In the genomic region with DNA sequence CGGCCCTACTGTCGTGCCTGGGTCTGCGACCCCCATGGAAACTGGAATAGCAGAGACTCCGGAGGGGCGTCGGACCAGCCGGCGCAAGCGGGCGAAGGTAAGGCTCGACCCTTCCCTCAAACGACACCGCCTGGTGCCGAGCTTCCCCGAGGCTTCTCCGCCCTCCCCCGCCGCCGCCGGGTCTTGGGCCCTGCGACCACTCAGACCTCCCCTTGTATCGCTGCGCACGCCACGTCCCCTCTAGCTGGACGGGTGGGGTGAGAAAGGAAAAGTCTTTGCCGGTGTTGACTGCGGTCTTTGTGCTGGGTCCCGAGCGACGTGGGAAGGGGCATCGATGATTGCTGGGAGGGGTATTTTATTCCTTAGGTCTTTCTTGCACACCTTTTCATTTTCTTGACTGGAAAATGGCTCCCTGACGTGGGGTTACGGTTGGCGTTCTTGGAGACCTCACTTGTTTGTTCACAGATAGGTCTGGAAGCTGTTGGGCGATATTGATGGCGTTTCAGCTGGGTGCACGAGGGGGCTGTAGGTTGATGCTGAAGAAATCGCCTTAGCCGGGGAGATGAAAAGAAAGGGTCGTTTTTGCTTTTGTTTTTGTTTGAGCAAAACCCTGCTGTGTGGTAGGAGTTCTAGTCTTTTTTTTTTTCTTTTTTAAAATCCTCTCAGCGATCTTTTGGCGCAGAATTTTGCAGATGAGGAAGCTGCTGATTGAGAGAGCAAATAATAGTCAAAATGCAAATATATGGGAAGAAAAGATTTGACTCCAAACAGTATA, we compare ENCODE assay signal across 1 cellular context.
TF ChIP-seq lines count a peak whose summit lies in the region.

No MANE protein-coding gene starts in this region.

TF ChIP-seq in K562, 482 proteins besides CTCF, POLR2A, EP300 and RAD21 (continued from another document and continues in another):
- no peak for TF ChIP-seq BRCA1 (IDR thresholded peaks at IDR 0.05)
- TF ChIP-seq BRCA1 (CRISPR knock-in tag; IDR thresholded peaks at IDR 0.05): 0 out of 2 replicates have a peak, but pooled peaks have one; percentile 18
- TF ChIP-seq ZNF445 (CRISPR knock-in tag; IDR thresholded peaks at IDR 0.05; ENCODE audit: low read depth): no peak
- TF ChIP-seq, protein P1, sequence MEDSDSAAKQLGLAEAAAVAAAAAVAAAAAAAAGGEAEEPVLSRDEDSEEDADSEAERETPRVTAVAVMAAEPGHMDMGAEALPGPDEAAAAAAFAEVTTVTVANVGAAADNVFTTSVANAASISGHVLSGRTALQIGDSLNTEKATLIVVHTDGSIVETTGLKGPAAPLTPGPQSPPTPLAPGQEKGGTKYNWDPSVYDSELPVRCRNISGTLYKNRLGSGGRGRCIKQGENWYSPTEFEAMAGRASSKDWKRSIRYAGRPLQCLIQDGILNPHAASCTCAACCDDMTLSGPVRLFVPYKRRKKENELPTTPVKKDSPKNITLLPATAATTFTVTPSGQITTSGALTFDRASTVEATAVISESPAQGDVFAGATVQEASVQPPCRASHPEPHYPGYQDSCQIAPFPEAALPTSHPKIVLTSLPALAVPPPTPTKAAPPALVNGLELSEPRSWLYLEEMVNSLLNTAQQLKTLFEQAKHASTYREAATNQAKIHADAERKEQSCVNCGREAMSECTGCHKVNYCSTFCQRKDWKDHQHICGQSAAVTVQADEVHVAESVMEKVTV (CRISPR knock-in tag; IDR thresholded peaks at IDR 0.05): no peak
- no peak for TF ChIP-seq ZNF408 (CRISPR knock-in tag; IDR thresholded peaks at IDR 0.05; ENCODE audit: low read depth)
- TF ChIP-seq THRAP3 (IDR thresholded peaks at IDR 0.05; ENCODE audit: borderline replicate concordance): no peak
- no peak for TF ChIP-seq STAT5A (IDR thresholded peaks at IDR 0.05; ENCODE audit: borderline replicate concordance, low read length)
- TF ChIP-seq PPARD (CRISPR knock-in tag; IDR thresholded peaks at IDR 0.05): no peak
- peak; percentile 40; the same call in 1 of the 2 replicates for TF ChIP-seq NCOA1 (IDR thresholded peaks at IDR 0.05; ENCODE audit: low read depth)
- TF ChIP-seq, protein P2, sequence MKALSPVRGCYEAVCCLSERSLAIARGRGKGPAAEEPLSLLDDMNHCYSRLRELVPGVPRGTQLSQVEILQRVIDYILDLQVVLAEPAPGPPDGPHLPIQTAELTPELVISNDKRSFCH (CRISPR knock-in tag; IDR thresholded peaks at IDR 0.05): no peak
- TF ChIP-seq, protein P2 (tag; IDR thresholded peaks at IDR 0.05): no peak
- TF ChIP-seq, protein P3, sequence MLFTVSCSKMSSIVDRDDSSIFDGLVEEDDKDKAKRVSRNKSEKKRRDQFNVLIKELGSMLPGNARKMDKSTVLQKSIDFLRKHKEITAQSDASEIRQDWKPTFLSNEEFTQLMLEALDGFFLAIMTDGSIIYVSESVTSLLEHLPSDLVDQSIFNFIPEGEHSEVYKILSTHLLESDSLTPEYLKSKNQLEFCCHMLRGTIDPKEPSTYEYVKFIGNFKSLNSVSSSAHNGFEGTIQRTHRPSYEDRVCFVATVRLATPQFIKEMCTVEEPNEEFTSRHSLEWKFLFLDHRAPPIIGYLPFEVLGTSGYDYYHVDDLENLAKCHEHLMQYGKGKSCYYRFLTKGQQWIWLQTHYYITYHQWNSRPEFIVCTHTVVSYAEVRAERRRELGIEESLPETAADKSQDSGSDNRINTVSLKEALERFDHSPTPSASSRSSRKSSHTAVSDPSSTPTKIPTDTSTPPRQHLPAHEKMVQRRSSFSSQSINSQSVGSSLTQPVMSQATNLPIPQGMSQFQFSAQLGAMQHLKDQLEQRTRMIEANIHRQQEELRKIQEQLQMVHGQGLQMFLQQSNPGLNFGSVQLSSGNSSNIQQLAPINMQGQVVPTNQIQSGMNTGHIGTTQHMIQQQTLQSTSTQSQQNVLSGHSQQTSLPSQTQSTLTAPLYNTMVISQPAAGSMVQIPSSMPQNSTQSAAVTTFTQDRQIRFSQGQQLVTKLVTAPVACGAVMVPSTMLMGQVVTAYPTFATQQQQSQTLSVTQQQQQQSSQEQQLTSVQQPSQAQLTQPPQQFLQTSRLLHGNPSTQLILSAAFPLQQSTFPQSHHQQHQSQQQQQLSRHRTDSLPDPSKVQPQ (CRISPR knock-in tag; IDR thresholded peaks at IDR 0.05; ENCODE audit: borderline replicate concordance): no peak
- no peak for TF ChIP-seq MEF2D (tag; conservative IDR thresholded peaks at IDR 0.05; ENCODE audit: low read depth)
- no peak for TF ChIP-seq KHSRP (IDR thresholded peaks at IDR 0.05)
- TF ChIP-seq, protein P4, sequence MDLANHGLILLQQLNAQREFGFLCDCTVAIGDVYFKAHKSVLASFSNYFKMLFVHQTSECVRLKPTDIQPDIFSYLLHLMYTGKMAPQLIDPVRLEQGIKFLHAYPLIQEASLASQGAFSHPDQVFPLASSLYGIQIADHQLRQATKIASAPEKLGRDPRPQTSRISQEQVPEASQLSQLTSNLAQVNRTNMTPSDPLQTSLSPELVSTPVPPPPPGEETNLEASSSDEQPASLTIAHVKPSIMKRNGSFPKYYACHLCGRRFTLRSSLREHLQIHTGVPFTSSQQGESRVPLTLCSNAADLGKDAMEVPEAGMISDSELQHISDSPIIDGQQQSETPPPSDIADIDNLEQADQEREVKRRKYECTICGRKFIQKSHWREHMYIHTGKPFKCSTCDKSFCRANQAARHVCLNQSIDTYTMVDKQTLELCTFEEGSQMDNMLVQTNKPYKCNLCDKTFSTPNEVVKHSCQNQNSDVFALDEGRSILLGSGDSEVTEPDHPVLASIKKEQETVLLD (IDR thresholded peaks at IDR 0.05): peak; percentile 25; the same call in 1 of the 2 replicates
- no peak for TF ChIP-seq RBFOX2 (IDR thresholded peaks at IDR 0.05; ENCODE audit: low read depth, low read length)
- TF ChIP-seq IFI16 (CRISPR knock-in tag; IDR thresholded peaks at IDR 0.05): no peak
- TF ChIP-seq, protein P5, sequence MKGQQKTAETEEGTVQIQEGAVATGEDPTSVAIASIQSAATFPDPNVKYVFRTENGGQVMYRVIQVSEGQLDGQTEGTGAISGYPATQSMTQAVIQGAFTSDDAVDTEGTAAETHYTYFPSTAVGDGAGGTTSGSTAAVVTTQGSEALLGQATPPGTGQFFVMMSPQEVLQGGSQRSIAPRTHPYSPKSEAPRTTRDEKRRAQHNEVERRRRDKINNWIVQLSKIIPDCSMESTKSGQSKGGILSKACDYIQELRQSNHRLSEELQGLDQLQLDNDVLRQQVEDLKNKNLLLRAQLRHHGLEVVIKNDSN (CRISPR knock-in tag; IDR thresholded peaks at IDR 0.05): peak; percentile 21; the same call in 1 of the 2 replicates
- TF ChIP-seq NR2F6 (CRISPR knock-in tag; IDR thresholded peaks at IDR 0.05): no peak
- TF ChIP-seq, protein P6, sequence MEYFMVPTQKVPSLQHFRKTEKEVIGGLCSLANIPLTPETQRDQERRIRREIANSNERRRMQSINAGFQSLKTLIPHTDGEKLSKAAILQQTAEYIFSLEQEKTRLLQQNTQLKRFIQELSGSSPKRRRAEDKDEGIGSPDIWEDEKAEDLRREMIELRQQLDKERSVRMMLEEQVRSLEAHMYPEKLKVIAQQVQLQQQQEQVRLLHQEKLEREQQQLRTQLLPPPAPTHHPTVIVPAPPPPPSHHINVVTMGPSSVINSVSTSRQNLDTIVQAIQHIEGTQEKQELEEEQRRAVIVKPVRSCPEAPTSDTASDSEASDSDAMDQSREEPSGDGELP (CRISPR knock-in tag; IDR thresholded peaks at IDR 0.05; ENCODE audit: borderline replicate concordance): 0 out of 2 replicates have a peak, but pooled peaks have one; percentile 17
- TF ChIP-seq, protein P7, sequence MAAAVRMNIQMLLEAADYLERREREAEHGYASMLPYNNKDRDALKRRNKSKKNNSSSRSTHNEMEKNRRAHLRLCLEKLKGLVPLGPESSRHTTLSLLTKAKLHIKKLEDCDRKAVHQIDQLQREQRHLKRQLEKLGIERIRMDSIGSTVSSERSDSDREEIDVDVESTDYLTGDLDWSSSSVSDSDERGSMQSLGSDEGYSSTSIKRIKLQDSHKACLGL (CRISPR knock-in tag; IDR thresholded peaks at IDR 0.05; ENCODE audit: borderline replicate concordance, poor library complexity, severe bottlenecking): no peak
- no peak for TF ChIP-seq NR4A1 (CRISPR knock-in tag; IDR thresholded peaks at IDR 0.05)
- no peak; the same call in 1 of the 2 replicates for TF ChIP-seq NR4A1 (tag; IDR thresholded peaks at IDR 0.05)
- TF ChIP-seq ZNF764 (CRISPR knock-in tag; IDR thresholded peaks at IDR 0.05; ENCODE audit: low read depth): no peak
- TF ChIP-seq ESRRA (IDR thresholded peaks at IDR 0.05; ENCODE audit: borderline replicate concordance, low read depth): no peak
- TF ChIP-seq, protein P8, sequence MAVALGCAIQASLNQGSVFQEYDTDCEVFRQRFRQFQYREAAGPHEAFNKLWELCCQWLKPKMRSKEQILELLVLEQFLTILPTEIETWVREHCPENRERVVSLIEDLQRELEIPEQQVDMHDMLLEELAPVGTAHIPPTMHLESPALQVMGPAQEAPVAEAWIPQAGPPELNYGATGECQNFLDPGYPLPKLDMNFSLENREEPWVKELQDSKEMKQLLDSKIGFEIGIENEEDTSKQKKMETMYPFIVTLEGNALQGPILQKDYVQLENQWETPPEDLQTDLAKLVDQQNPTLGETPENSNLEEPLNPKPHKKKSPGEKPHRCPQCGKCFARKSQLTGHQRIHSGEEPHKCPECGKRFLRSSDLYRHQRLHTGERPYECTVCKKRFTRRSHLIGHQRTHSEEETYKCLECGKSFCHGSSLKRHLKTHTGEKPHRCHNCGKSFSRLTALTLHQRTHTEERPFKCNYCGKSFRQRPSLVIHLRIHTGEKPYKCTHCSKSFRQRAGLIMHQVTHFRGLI (CRISPR knock-in tag; IDR thresholded peaks at IDR 0.05): no peak
- peak; percentile 31; the same call in 1 of the 2 replicates for TF ChIP-seq NCOA6 (IDR thresholded peaks at IDR 0.05)
- no peak for TF ChIP-seq SNIP1 (IDR thresholded peaks at IDR 0.05; ENCODE audit: low read depth)
- TF ChIP-seq LCOR (CRISPR knock-in tag; IDR thresholded peaks at IDR 0.05): 0 out of 2 replicates have a peak, but pooled peaks have one; percentile 57
- TF ChIP-seq, protein P9, sequence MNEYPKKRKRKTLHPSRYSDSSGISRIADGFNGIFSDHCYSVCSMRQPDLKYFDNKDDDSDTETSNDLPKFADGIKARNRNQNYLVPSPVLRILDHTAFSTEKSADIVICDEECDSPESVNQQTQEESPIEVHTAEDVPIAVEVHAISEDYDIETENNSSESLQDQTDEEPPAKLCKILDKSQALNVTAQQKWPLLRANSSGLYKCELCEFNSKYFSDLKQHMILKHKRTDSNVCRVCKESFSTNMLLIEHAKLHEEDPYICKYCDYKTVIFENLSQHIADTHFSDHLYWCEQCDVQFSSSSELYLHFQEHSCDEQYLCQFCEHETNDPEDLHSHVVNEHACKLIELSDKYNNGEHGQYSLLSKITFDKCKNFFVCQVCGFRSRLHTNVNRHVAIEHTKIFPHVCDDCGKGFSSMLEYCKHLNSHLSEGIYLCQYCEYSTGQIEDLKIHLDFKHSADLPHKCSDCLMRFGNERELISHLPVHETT (CRISPR knock-in tag; conservative IDR thresholded peaks at IDR 0.05 in 1 of 2, IDR thresholded peaks at IDR 0.05 in 1 of 2): no peak
- TF ChIP-seq ZNF133 (CRISPR knock-in tag; IDR thresholded peaks at IDR 0.05): no peak
- TF ChIP-seq BACH1 (tag; IDR thresholded peaks at IDR 0.05): no peak
- TF ChIP-seq ZNF224 (CRISPR knock-in tag; IDR thresholded peaks at IDR 0.05): no peak
- no peak for TF ChIP-seq ZNF79 (CRISPR knock-in tag; IDR thresholded peaks at IDR 0.05; ENCODE audit: low read depth)
- TF ChIP-seq, protein P10, sequence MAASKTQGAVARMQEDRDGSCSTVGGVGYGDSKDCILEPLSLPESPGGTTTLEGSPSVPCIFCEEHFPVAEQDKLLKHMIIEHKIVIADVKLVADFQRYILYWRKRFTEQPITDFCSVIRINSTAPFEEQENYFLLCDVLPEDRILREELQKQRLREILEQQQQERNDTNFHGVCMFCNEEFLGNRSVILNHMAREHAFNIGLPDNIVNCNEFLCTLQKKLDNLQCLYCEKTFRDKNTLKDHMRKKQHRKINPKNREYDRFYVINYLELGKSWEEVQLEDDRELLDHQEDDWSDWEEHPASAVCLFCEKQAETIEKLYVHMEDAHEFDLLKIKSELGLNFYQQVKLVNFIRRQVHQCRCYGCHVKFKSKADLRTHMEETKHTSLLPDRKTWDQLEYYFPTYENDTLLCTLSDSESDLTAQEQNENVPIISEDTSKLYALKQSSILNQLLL (CRISPR knock-in tag; IDR thresholded peaks at IDR 0.05; ENCODE audit: borderline replicate concordance): peak; percentile 10; the same call in 1 of the 2 replicates
- TF ChIP-seq, protein P11, sequence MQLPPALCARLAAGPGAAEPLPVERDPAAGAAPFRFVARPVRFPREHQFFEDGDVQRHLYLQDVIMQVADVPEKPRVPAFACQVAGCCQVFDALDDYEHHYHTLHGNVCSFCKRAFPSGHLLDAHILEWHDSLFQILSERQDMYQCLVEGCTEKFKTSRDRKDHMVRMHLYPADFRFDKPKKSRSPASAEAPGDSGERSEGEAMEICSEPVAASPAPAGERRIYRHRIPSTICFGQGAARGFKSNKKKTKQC (CRISPR knock-in tag; IDR thresholded peaks at IDR 0.05): no peak
- TF ChIP-seq POLR2H (tag; IDR thresholded peaks at IDR 0.05; ENCODE audit: low read depth): no peak
- no peak for TF ChIP-seq PRMT5 (CRISPR knock-in tag; IDR thresholded peaks at IDR 0.05)
- TF ChIP-seq TRIM24 (IDR thresholded peaks at IDR 0.05): no peak
- peak in 1 of 2 experiments; percentile 9; a peak in 1 of 4 replicates for TF ChIP-seq HDAC1 (IDR thresholded peaks at IDR 0.05)
- TF ChIP-seq DMBX1 (CRISPR knock-in tag; IDR thresholded peaks at IDR 0.05; ENCODE audit: borderline replicate concordance): 0 out of 2 replicates have a peak, but pooled peaks have one; percentile 51
- no peak for TF ChIP-seq IRF2 (CRISPR knock-in tag; IDR thresholded peaks at IDR 0.05)
- TF ChIP-seq, protein P12, sequence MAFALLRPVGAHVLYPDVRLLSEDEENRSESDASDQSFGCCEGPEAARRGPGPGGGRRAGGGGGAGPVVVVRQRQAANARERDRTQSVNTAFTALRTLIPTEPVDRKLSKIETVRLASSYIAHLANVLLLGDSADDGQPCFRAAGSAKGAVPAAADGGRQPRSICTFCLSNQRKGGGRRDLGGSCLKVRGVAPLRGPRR (CRISPR knock-in tag; IDR thresholded peaks at IDR 0.05): no peak
- no peak for TF ChIP-seq EWSR1 (IDR thresholded peaks at IDR 0.05; ENCODE audit: borderline replicate concordance, low read depth, partially characterized antibody)
- no peak for TF ChIP-seq ZC3H11A (IDR thresholded peaks at IDR 0.05; ENCODE audit: low read depth, low read length)
- TF ChIP-seq RUNX1 (IDR thresholded peaks at IDR 0.05; ENCODE audit: low read depth): no peak
- 0 out of 2 replicates have a peak, but pooled peaks have one; percentile 10 for TF ChIP-seq SMARCA4 (IDR thresholded peaks at IDR 0.05)
- no peak for TF ChIP-seq ESRRB (CRISPR knock-in tag; IDR thresholded peaks at IDR 0.05; ENCODE audit: borderline replicate concordance)
- TF ChIP-seq, protein P13, sequence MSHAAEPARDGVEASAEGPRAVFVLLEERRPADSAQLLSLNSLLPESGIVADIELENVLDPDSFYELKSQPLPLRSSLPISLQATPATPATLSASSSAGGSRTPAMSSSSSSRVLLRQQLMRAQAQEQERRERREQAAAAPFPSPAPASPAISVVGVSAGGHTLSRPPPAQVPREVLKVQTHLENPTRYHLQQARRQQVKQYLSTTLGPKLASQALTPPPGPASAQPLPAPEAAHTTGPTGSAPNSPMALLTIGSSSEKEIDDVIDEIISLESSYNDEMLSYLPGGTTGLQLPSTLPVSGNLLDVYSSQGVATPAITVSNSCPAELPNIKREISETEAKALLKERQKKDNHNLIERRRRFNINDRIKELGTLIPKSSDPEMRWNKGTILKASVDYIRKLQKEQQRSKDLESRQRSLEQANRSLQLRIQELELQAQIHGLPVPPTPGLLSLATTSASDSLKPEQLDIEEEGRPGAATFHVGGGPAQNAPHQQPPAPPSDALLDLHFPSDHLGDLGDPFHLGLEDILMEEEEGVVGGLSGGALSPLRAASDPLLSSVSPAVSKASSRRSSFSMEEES (CRISPR knock-in tag; IDR thresholded peaks at IDR 0.05): no peak
- TF ChIP-seq BRD9 (IDR thresholded peaks at IDR 0.05; ENCODE audit: low read depth, partially characterized antibody): peak; percentile 21
